In genomic region chr4:185317880-185318279, GRCh38 we compare ENCODE assay signal across 12 cellular contexts.
"Had no signal": no experiment of that assay in that cellular context is flagged by ENCODE, and none has a peak within 500 bp of the region (broad histone marks: within the 10 kb centered on the region; RNA-seq: fewer than 3 reads in every experiment).

No MANE protein-coding gene starts in this region.

- H3K4me3 ChIP-seq: colonic mucosa, gastrocnemius medialis, heart right ventricle, left lung had no signal

- H3K4me3 Mint-ChIP-seq: activated naive CD4-positive, alpha-beta T cell treated with anti-CD3 and anti-CD28 coated beads for 36 hours; memory B cell; nephron; type B pancreatic cell had no signal

- H3K9me3 ChIP-seq: colonic mucosa, gastrocnemius medialis, left lung had no signal

- H3K27me3 Mint-ChIP-seq: activated CD4-positive, alpha-beta T cell treated with anti-CD3 and anti-CD28 coated beads, Interleukin-2, amount 10 ng/mL, durations not matched to agents 24 days and 14 days; memory B cell; type B pancreatic cell had no signal

- H3K9me3 Mint-ChIP-seq: activated T-helper 1 cell treated with anti-CD3 and anti-CD28 coated beads, Interleukin-12 subunit alpha, Interleukin-12 subunit beta, Interleukin-2, Interleukin-4 antibody, amounts not matched to agents 30 ng/mL and 10 ng/mL and 1 ng/mL, durations not matched to agents 14 hours and 24 hours and 36 hours; memory B cell; type B pancreatic cell had no signal

- H3K27me3 ChIP-seq: colonic mucosa, gastrocnemius medialis, heart right ventricle, left lung had no signal

- H3K4me1 ChIP-seq: colonic mucosa, gastrocnemius medialis, left lung had no signal

- H3K4me1 Mint-ChIP-seq: memory B cell, nephron had no signal

- H3K27ac Mint-ChIP-seq: activated naive CD4-positive, alpha-beta T cell treated with anti-CD3 and anti-CD28 coated beads for 36 hours; activated T-helper 1 cell treated with anti-CD3 and anti-CD28 coated beads, Interleukin-12 subunit alpha, Interleukin-12 subunit beta, Interleukin-2, Interleukin-4 antibody, amounts not matched to agents 30 ng/mL and 10 ng/mL and 1 ng/mL, durations not matched to agents 14 hours and 24 hours and 36 hours; memory B cell; nephron had no signal

- DNase-seq: activated CD4-positive, alpha-beta T cell treated with anti-CD3 and anti-CD28 coated beads, Interleukin-2, amount 10 ng/mL, durations not matched to agents 24 days and 14 days; activated naive CD4-positive, alpha-beta T cell treated with anti-CD3 and anti-CD28 coated beads for 36 hours; colonic mucosa; gastrocnemius medialis; heart right ventricle; left lung; stimulated activated CD4-positive, alpha-beta T cell treated with anti-CD3 and anti-CD28 coated beads, Interleukin-2, amount 100 ng/mL, for 48 hours; stimulated activated naive CD4-positive, alpha-beta T cell treated with Interleukin-2 at 50 U/mL for 16 hours had no signal

- H3K27ac ChIP-seq: colonic mucosa, gastrocnemius medialis, heart right ventricle, left lung had no signal

- ATAC-seq: gastrocnemius medialis, heart right ventricle had no signal

- H3K36me3 ChIP-seq: colonic mucosa had no signal
